9 cellular contexts compared by ENCODE assay signal in genomic region chr2:218981390-218982311, GRCh38. TPM values are rescaled to one million over a fixed set of nuclear protein-coding genes. Genes with fewer than 3 reads are reported as not detected.
DNase-seq lines count a peak whose midpoint lies in the region; ATAC-seq and TF ChIP-seq lines count a peak whose summit lies in the region.
"Had no signal": no experiment of that assay in that cellular context is flagged by ENCODE, and none has a peak within 500 bp of the region (broad histone marks: within the 10 kb centered on the region; RNA-seq: fewer than 3 reads in every experiment).

No MANE protein-coding gene starts in this region.

- H3K27me3 Mint-ChIP-seq in GM23338 (ENCODE audit: insufficient read depth, low read depth, poor library complexity) (peaks cover 86% of the 10 kb centered on the region), progenitor cell of endocrine pancreas (peaks cover 85% of the 10 kb centered on the region)

- peak overlapping the region; percentile 81; the same call in 1 of the 2 replicates for H2AFZ ChIP-seq in GM23338

- H3K9me3 Mint-ChIP-seq in GM23338 (peaks cover 3% of the 10 kb centered on the region; the same call in 1 of the 3 replicates), progenitor cell of endocrine pancreas (ENCODE audit: low read depth) (no peaks in the 10 kb centered on the region)

- no peaks in the 10 kb centered on the region for H3K79me2 ChIP-seq in GM23338 (replicated peaks; ENCODE audit: insufficient read depth)

- TF ChIP-seq CTCF in GM23338 (conservative IDR thresholded peaks at IDR 0.05; ENCODE audit: low read depth in 2 of 2), result peak; percentile 40 to 44; a peak in 3 of 4 replicates
- TF ChIP-seq CTCF in RWPE2 (IDR thresholded peaks at IDR 0.05; ENCODE audit: poor library complexity, severe bottlenecking), result no peak
- peak; percentile 16 for TF ChIP-seq CTCF in progenitor cell of endocrine pancreas (IDR thresholded peaks at IDR 0.05; ENCODE audit: unreplicated experiment)

- no peaks in the 10 kb centered on the region for H3K9me2 ChIP-seq in GM23338 (ENCODE audit: insufficient read depth)

- H3K27ac ChIP-seq in GM23338 (ENCODE audit: low read depth), result no peak overlapping the region
- no peak overlapping the region for H3K27ac ChIP-seq in RWPE2 (ENCODE audit: poor library complexity, severe bottlenecking)

- H3K27ac Mint-ChIP-seq in GM23338 (no peak overlapping the region), progenitor cell of endocrine pancreas (no peak overlapping the region)

- H3K4me1 Mint-ChIP-seq in GM23338, result peaks cover 17% of the 10 kb centered on the region
- H3K4me1 Mint-ChIP-seq in progenitor cell of endocrine pancreas (ENCODE audit: low read depth), result peaks cover 8% of the 10 kb centered on the region

- H3K36me3 Mint-ChIP-seq in GM23338 (ENCODE audit: low read depth) (no peaks in the 10 kb centered on the region; the same call in 2 of the 3 replicates), progenitor cell of endocrine pancreas (ENCODE audit: insufficient read depth) (no peaks in the 10 kb centered on the region)

- H3F3A ChIP-seq in GM23338 (replicated peaks; ENCODE audit: low read depth), result 0 out of 2 replicates have a peak, but pooled peaks cover 4% of the 10 kb centered on the region

- peaks cover 98% of the 10 kb centered on the region for H3K27me3 ChIP-seq in GM23338 (ENCODE audit: insufficient read depth)
- H3K27me3 ChIP-seq in RWPE2 (ENCODE audit: insufficient read depth, poor library complexity, severe bottlenecking), result peaks cover 82% of the 10 kb centered on the region

- peak; percentile 1 for ATAC-seq in GM23338
- peak; percentile 36 for ATAC-seq in RWPE2 (ENCODE audit: low read depth)
- ATAC-seq in GM18909 (IDR thresholded peaks at IDR 0.05; ENCODE audit: poor library complexity, unreplicated experiment), result no peak
- ATAC-seq in HG02759 (IDR thresholded peaks at IDR 0.05; ENCODE audit: unreplicated experiment), result no peak
- ATAC-seq in HG03342 (IDR thresholded peaks at IDR 0.05; ENCODE audit: unreplicated experiment), result no peak

- H3K36me3 ChIP-seq in GM23338 (ENCODE audit: insufficient read depth), result no peaks in the 10 kb centered on the region
- H3K36me3 ChIP-seq in RWPE2 (ENCODE audit: low read depth), result no peaks in the 10 kb centered on the region

- no peaks in the 10 kb centered on the region for H3K9me3 ChIP-seq in RWPE2 (ENCODE audit: severe bottlenecking)

- peak overlapping the region; percentile 63 for H3K4me3 Mint-ChIP-seq in GM23338
- H3K4me3 Mint-ChIP-seq in progenitor cell of endocrine pancreas (ENCODE audit: low read depth), result peak overlapping the region; percentile 49

- H3K4me2 ChIP-seq in GM23338, result peak overlapping the region; percentile 75

- peaks cover 11% of the 10 kb centered on the region for H4K20me1 ChIP-seq in GM23338 (replicated peaks; ENCODE audit: insufficient read depth)

- DNase-seq in GM23338 (ENCODE audit: low spot score) (peak; percentile 67), RWPE2 (ENCODE audit: low spot score) (peak; percentile 46), epidermal melanocyte (ENCODE audit: insufficient read length, low spot score) (peak; percentile 11), progenitor cell of endocrine pancreas (ENCODE audit: low spot score, unreplicated experiment) (no peak), COR-L47 (lab: John Stamatoyannopoulos, UW) (no peak)

- H3K4me1 ChIP-seq in GM23338 (ENCODE audit: insufficient read depth), result peaks cover 33% of the 10 kb centered on the region; the same call in 1 of the 2 replicates
- H3K4me1 ChIP-seq in RWPE2 (ENCODE audit: insufficient read depth, poor library complexity, severe bottlenecking), result no peaks in the 10 kb centered on the region

- H3K4me3 ChIP-seq in GM23338, result peak overlapping the region; percentile 46
- no peak overlapping the region for H3K4me3 ChIP-seq in RWPE2 (ENCODE audit: severe bottlenecking)

TF ChIP-seq in GM23338, 12 proteins besides CTCF, POLR2A, EP300 and RAD21:
- TF ChIP-seq EZH2 (IDR thresholded peaks at IDR 0.05; ENCODE audit: low read depth, unreplicated experiment) (peak; percentile 93), POLR2AphosphoS5 (IDR thresholded peaks at IDR 0.05; ENCODE audit: low read depth) (no peak), EZH2phosphoT487 (IDR thresholded peaks at IDR 0.05; ENCODE audit: unreplicated experiment) (peak; percentile 99)

RNA-seq across cellular contexts. Expression of gene FEV, which starts 3.3 kb away (rescaled TPM):
- total RNA-seq in GM23338 (2014; rRNA removed; shearing (Covaris generic)), result not detected in 2 replicates
- polyA plus RNA-seq in GM23338 (2016; fragmentation: Nextera tagmentation; extraction: Ambion mirVana), result not detected in 2 replicates
- total RNA-seq in progenitor cell of endocrine pancreas, result 13.5 and 15.6 TPM in 2 replicates
- total RNA-seq: frontal cortex had no signal

RNA-seq across cellular contexts. Expression of gene CRYBA2, which starts 11.6 kb away (rescaled TPM):
- not detected in 2 replicates for total RNA-seq in GM23338 (2014; rRNA removed; shearing (Covaris generic))
- polyA plus RNA-seq in GM23338 (2016; fragmentation: Nextera tagmentation; extraction: Ambion mirVana), result not detected in 2 replicates
- total RNA-seq in progenitor cell of endocrine pancreas, result 24.4 and 30.1 TPM in 2 replicates
- total RNA-seq: frontal cortex had no signal

RNA-seq across cellular contexts. Expression of gene CDK5R2, which starts 22.2 kb away (rescaled TPM):
- 0.43 and 0.56 TPM in 2 replicates for total RNA-seq in GM23338 (2014; rRNA removed; shearing (Covaris generic))
- 0.19 TPM in 1 of 2 replicates, not detected in the other for polyA plus RNA-seq in GM23338 (2016; fragmentation: Nextera tagmentation; extraction: Ambion mirVana)
- 5.1 and 6.2 TPM in 2 replicates for total RNA-seq in progenitor cell of endocrine pancreas

RNA-seq across cellular contexts. Expression of gene CFAP65, which starts 59.7 kb away (rescaled TPM):
- total RNA-seq in GM23338 (2014; rRNA removed; shearing (Covaris generic)), result 0.23 and 0.38 TPM in 2 replicates
- 0.37 and 0.74 TPM in 2 replicates for polyA plus RNA-seq in GM23338 (2016; fragmentation: Nextera tagmentation; extraction: Ambion mirVana)
- total RNA-seq in progenitor cell of endocrine pancreas, result 0.65 and 0.67 TPM in 2 replicates

Comparison
In these comparisons a context has a peak if more than half of its experiments do, and no peak if none do; other contexts are left out.
1. ATAC-seq: peak in GM23338 (single experiment) and RWPE2 (single experiment); none in GM18909 (single experiment), HG02759 (single experiment) and HG03342 (single experiment).
2. DNase-seq: peak in GM23338 (single experiment), RWPE2 (single experiment) and epidermal melanocyte (single experiment); none in progenitor cell of endocrine pancreas (single experiment) and COR-L47 (single experiment).
3. RNA of gene FEV, which starts 3.3 kb away (total RNA-seq): 13.5 to 15.6 TPM in progenitor cell of endocrine pancreas; not detected in GM23338; every median in the first group is over 10 times any median in the second.
4. RNA of gene CRYBA2, which starts 11.6 kb away (total RNA-seq): 24.4 to 30.1 TPM in progenitor cell of endocrine pancreas; not detected in GM23338; every median in the first group is over 10 times any median in the second.